Comparison of ENCODE assay signal across 1 cellular context in genomic region chr2:100757621-100758394, GRCh38.
TF ChIP-seq lines count a peak whose summit lies in the region.

No MANE protein-coding gene starts in this region.

TF ChIP-seq in SK-N-SH, 30 proteins besides CTCF, POLR2A, EP300 and RAD21 (continued from another document):
- TF ChIP-seq REST (IDR thresholded peaks at IDR 0.05; ENCODE audit: low read depth, low read length) (no peak), NRF1 (IDR thresholded peaks at IDR 0.05; ENCODE audit: low read depth, low read length) (no peak), JUND (IDR thresholded peaks at IDR 0.05) (peak; percentile 77), SIN3A (IDR thresholded peaks at IDR 0.05; ENCODE audit: borderline replicate concordance, low read depth, low read length) (no peak), YY1 (IDR thresholded peaks at IDR 0.05; ENCODE audit: low read depth) (no peak), RXRA (IDR thresholded peaks at IDR 0.05; ENCODE audit: borderline replicate concordance, low read depth) (no peak; the same call in 1 of the 2 replicates), MAX (IDR thresholded peaks at IDR 0.05; ENCODE audit: low read depth) (no peak), MXI1 (IDR thresholded peaks at IDR 0.05; ENCODE audit: low read depth, low read length) (no peak), PBX3 (IDR thresholded peaks at IDR 0.05) (no peak; the same call in 1 of the 2 replicates), GATA2 (CRISPR knock-in tag; IDR thresholded peaks at IDR 0.05) (no peak), ELF1 (IDR thresholded peaks at IDR 0.05) (no peak), RCOR1 (IDR thresholded peaks at IDR 0.05; ENCODE audit: low read length) (no peak), FOXJ3 (CRISPR knock-in tag; IDR thresholded peaks at IDR 0.05) (no peak), TCF12 (IDR thresholded peaks at IDR 0.05) (peak; percentile 79), FOXM1 (IDR thresholded peaks at IDR 0.05; ENCODE audit: low read depth) (no peak), TAF1 (IDR thresholded peaks at IDR 0.05; ENCODE audit: borderline replicate concordance, low read depth, low read length) (no peak), USF1 (IDR thresholded peaks at IDR 0.05; ENCODE audit: borderline replicate concordance, low read depth) (no peak), IRF3 (IDR thresholded peaks at IDR 0.05; ENCODE audit: low read depth, low read length) (no peak), CHD2 (IDR thresholded peaks at IDR 0.05; ENCODE audit: low read length, partially characterized antibody) (no peak), NFIC (IDR thresholded peaks at IDR 0.05; ENCODE audit: borderline replicate concordance) (peak; percentile 68)
